ENCODE assay signal across 28 cellular contexts in the genomic region with DNA sequence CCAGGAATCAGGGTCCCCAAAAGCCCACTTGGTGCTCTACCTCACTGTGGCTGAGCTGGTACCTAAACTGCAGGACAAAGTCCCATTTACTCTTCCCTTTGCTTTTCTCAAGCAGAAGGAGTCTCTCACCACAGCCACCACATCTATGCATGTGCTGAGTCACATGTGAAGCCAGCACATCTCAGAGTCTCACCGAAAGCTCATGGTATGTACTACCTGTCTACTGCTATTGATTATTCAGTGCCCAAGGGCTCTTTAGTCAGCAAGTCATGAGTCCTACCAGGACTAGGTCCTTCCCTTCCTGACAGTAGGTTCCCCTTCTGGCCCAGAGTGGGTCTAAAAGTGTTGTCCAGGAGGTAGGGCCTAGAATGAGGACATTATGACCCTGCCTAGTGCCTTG.
"Had no signal": no experiment of that assay in that cellular context is flagged by ENCODE, and none has a peak within 500 bp of the region (broad histone marks: within the 10 kb centered on the region; RNA-seq: fewer than 3 reads in every experiment).

No MANE protein-coding gene starts in this region.

- H3K27ac Mint-ChIP-seq: IgD-negative memory B cell, T-cell had no signal

- H3K9me3 ChIP-seq: SJSA1 had no signal

- H3K36me3 ChIP-seq: SJSA1 had no signal

- H3K4me3 ChIP-seq: K562, SJSA1, SK-N-MC had no signal

- H3K27ac ChIP-seq: KMS-11, SJSA1, SK-N-MC had no signal

- H3K4me1 Mint-ChIP-seq: IgD-negative memory B cell, T-cell had no signal

- H3K36me3 Mint-ChIP-seq: IgD-negative memory B cell, T-cell had no signal

- H3K4me3 Mint-ChIP-seq: IgD-negative memory B cell, T-cell had no signal

- H3K4me2 ChIP-seq: KMS-11 had no signal

- H3K27me3 Mint-ChIP-seq: IgD-negative memory B cell had no signal

- H3K27me3 ChIP-seq: SJSA1 had no signal

- DNase-seq: Kasumi-1; MV-4-11; NCI-H1048; NCI-H1105 treated with DMSO at 0.1 percent for 48 hours; NCI-H1417 treated with DMSO at 0.1 percent for 48 hours; NCI-H146; NCI-H1694 treated with DMSO at 0.1 percent for 48 hours; NCI-H1930; NCI-H2081; NCI-H2107; NCI-H226; NCI-H446; NCI-H510A; NCI-H524 treated with DMSO at 0.1 percent for 48 hours; NCI-H69; NCI-H774; NK-92 treated with Interleukin-12 subunit alpha and Interleukin-12 subunit beta, amount 100 ng/mL, for 24 hours; Right ventricle myocardium superior; RPMI8226; SIG-M5; T-cell had no signal

- ATAC-seq: K562, T-cell had no signal

- H3K4me1 ChIP-seq: SJSA1 had no signal

- H3K9ac ChIP-seq: KMS-11 had no signal

- FAIRE-seq: HTR-8/SVneo, K562, RCC 7860 had no signal
